In the genomic region with DNA sequence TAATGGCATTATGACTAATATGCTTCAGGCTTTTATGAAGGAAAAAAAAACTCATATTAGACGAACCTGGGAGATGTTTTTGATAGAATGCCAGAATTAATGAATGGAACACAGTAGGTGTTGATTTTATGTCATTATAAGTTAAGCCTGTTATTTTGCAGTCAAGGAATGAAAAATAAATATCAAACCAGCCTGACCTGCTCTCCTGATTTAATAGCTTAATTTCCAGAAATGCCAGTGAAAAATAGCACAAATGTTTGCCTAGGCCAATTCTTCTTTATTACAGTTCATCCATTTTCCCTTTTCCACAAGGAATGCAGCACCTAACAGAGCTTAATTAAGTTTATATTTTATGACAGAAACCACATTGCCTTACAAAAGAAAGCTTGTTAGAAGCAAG, we compare ENCODE assay signal across 2 cellular contexts.
TF ChIP-seq lines count a peak whose summit lies in the region.

No MANE protein-coding gene starts in this region.

TF ChIP-seq in SK-N-SH treated with all-trans-retinoic acid at 6 μM for 48 hours, 23 proteins besides CTCF, POLR2A, EP300 and RAD21 (continued from another document):
- TF ChIP-seq ZNF565 (CRISPR knock-in tag; conservative IDR thresholded peaks at IDR 0.05; ENCODE audit: low read depth), result no peak
- no peak for TF ChIP-seq RARB (CRISPR knock-in tag; IDR thresholded peaks at IDR 0.05)
- TF ChIP-seq PPARA (CRISPR knock-in tag; IDR thresholded peaks at IDR 0.05; ENCODE audit: borderline replicate concordance), result no peak
- no peak for TF ChIP-seq TOX (CRISPR knock-in tag; IDR thresholded peaks at IDR 0.05; ENCODE audit: borderline replicate concordance)
- no peak for TF ChIP-seq ZNF8 (CRISPR knock-in tag; IDR thresholded peaks at IDR 0.05)
- TF ChIP-seq, protein P1, sequence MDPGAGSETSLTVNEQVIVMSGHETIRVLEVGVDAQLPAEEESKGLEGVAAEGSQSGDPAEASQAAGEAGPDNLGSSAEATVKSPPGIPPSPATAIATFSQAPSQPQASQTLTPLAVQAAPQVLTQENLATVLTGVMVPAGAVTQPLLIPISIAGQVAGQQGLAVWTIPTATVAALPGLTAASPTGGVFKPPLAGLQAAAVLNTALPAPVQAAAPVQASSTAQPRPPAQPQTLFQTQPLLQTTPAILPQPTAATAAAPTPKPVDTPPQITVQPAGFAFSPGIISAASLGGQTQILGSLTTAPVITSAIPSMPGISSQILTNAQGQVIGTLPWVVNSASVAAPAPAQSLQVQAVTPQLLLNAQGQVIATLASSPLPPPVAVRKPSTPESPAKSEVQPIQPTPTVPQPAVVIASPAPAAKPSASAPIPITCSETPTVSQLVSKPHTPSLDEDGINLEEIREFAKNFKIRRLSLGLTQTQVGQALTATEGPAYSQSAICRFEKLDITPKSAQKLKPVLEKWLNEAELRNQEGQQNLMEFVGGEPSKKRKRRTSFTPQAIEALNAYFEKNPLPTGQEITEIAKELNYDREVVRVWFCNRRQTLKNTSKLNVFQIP (CRISPR knock-in tag; IDR thresholded peaks at IDR 0.05; ENCODE audit: borderline replicate concordance, low read depth), result no peak; the same call in 1 of the 2 replicates
- peak; percentile 59; the same call in 1 of the 2 replicates for TF ChIP-seq GLIS3 (CRISPR knock-in tag; IDR thresholded peaks at IDR 0.05)
- TF ChIP-seq, protein P2, sequence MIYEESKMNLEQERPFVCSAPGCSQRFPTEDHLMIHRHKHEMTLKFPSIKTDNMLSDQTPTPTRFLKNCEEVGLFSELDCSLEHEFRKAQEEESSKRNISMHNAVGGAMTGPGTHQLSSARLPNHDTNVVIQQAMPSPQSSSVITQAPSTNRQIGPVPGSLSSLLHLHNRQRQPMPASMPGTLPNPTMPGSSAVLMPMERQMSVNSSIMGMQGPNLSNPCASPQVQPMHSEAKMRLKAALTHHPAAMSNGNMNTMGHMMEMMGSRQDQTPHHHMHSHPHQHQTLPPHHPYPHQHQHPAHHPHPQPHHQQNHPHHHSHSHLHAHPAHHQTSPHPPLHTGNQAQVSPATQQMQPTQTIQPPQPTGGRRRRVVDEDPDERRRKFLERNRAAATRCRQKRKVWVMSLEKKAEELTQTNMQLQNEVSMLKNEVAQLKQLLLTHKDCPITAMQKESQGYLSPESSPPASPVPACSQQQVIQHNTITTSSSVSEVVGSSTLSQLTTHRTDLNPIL (CRISPR knock-in tag; IDR thresholded peaks at IDR 0.05; ENCODE audit: low read depth), result peak; percentile 62; the same call in 1 of the 2 replicates
- TF ChIP-seq, protein P3, sequence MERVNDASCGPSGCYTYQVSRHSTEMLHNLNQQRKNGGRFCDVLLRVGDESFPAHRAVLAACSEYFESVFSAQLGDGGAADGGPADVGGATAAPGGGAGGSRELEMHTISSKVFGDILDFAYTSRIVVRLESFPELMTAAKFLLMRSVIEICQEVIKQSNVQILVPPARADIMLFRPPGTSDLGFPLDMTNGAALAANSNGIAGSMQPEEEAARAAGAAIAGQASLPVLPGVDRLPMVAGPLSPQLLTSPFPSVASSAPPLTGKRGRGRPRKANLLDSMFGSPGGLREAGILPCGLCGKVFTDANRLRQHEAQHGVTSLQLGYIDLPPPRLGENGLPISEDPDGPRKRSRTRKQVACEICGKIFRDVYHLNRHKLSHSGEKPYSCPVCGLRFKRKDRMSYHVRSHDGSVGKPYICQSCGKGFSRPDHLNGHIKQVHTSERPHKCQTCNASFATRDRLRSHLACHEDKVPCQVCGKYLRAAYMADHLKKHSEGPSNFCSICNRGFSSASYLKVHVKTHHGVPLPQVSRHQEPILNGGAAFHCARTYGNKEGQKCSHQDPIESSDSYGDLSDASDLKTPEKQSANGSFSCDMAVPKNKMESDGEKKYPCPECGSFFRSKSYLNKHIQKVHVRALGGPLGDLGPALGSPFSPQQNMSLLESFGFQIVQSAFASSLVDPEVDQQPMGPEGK (CRISPR knock-in tag; IDR thresholded peaks at IDR 0.05; ENCODE audit: borderline replicate concordance), result no peak
- TF ChIP-seq TCF4 (CRISPR knock-in tag; IDR thresholded peaks at IDR 0.05; ENCODE audit: borderline replicate concordance), result peak; percentile 62; the same call in 1 of the 2 replicates
- no peak for TF ChIP-seq ZC3H10 (CRISPR knock-in tag; IDR thresholded peaks at IDR 0.05)
- TF ChIP-seq ZNF70 (CRISPR knock-in tag; IDR thresholded peaks at IDR 0.05), result no peak
- TF ChIP-seq CSDC2 (CRISPR knock-in tag; IDR thresholded peaks at IDR 0.05), result no peak; the same call in 1 of the 2 replicates
- no peak for TF ChIP-seq BACH2 (CRISPR knock-in tag; IDR thresholded peaks at IDR 0.05; ENCODE audit: borderline replicate concordance)
- TF ChIP-seq ESRRG (CRISPR knock-in tag; IDR thresholded peaks at IDR 0.05), result no peak
- no peak for TF ChIP-seq ARNTL (CRISPR knock-in tag; IDR thresholded peaks at IDR 0.05; ENCODE audit: borderline replicate concordance, low read depth)
- TF ChIP-seq ZFP3 (CRISPR knock-in tag; IDR thresholded peaks at IDR 0.05), result no peak
- 0 out of 2 replicates have a peak, but pooled peaks have one; percentile 20 for TF ChIP-seq SNAI2 (CRISPR knock-in tag; IDR thresholded peaks at IDR 0.05)
- TF ChIP-seq, protein P4, sequence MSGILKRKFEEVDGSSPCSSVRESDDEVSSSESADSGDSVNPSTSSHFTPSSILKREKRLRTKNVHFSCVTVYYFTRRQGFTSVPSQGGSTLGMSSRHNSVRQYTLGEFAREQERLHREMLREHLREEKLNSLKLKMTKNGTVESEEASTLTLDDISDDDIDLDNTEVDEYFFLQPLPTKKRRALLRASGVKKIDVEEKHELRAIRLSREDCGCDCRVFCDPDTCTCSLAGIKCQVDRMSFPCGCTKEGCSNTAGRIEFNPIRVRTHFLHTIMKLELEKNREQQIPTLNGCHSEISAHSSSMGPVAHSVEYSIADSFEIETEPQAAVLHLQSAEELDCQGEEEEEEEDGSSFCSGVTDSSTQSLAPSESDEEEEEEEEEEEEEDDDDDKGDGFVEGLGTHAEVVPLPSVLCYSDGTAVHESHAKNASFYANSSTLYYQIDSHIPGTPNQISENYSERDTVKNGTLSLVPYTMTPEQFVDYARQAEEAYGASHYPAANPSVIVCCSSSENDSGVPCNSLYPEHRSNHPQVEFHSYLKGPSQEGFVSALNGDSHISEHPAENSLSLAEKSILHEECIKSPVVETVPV (CRISPR knock-in tag; IDR thresholded peaks at IDR 0.05), result no peak

TF ChIP-seq in SK-N-SH, 30 proteins besides CTCF, POLR2A, EP300 and RAD21 (continued from another document):
- TF ChIP-seq, protein P5, sequence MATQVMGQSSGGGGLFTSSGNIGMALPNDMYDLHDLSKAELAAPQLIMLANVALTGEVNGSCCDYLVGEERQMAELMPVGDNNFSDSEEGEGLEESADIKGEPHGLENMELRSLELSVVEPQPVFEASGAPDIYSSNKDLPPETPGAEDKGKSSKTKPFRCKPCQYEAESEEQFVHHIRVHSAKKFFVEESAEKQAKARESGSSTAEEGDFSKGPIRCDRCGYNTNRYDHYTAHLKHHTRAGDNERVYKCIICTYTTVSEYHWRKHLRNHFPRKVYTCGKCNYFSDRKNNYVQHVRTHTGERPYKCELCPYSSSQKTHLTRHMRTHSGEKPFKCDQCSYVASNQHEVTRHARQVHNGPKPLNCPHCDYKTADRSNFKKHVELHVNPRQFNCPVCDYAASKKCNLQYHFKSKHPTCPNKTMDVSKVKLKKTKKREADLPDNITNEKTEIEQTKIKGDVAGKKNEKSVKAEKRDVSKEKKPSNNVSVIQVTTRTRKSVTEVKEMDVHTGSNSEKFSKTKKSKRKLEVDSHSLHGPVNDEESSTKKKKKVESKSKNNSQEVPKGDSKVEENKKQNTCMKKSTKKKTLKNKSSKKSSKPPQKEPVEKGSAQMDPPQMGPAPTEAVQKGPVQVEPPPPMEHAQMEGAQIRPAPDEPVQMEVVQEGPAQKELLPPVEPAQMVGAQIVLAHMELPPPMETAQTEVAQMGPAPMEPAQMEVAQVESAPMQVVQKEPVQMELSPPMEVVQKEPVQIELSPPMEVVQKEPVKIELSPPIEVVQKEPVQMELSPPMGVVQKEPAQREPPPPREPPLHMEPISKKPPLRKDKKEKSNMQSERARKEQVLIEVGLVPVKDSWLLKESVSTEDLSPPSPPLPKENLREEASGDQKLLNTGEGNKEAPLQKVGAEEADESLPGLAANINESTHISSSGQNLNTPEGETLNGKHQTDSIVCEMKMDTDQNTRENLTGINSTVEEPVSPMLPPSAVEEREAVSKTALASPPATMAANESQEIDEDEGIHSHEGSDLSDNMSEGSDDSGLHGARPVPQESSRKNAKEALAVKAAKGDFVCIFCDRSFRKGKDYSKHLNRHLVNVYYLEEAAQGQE (IDR thresholded peaks at IDR 0.05; ENCODE audit: low read depth, low read length), result no peak
- TF ChIP-seq ELF1 (IDR thresholded peaks at IDR 0.05), result no peak
